Comparison of ENCODE assay signal across 33 cellular contexts in genomic region chr17:82156284-82156925, GRCh38.
"Had no signal": no experiment of that assay in that cellular context is flagged by ENCODE, and none has a peak within 500 bp of the region (broad histone marks: within the 10 kb centered on the region; RNA-seq: fewer than 3 reads in every experiment).

No MANE protein-coding gene starts in this region.

- H3K4me1 ChIP-seq: Peyer's patch had no signal

- H3K4me3 Mint-ChIP-seq: activated CD4-positive, alpha-beta T cell treated with anti-CD3 and anti-CD28 coated beads, Interleukin-2, amount 10 ng/mL, durations not matched to agents 24 days and 14 days; activated CD8-positive, alpha-beta T cell treated with anti-CD3 and anti-CD28 coated beads for 36 hours; activated naive CD4-positive, alpha-beta T cell treated with anti-CD3 and anti-CD28 coated beads, Interleukin-2, amount 50 U/mL, for 24 hours; activated naive CD8-positive, alpha-beta T cell treated with anti-CD3 and anti-CD28 coated beads, Interleukin-2, amount 10 ng/mL, durations not matched to agents 7 days and 5 days; activated T-cell treated with anti-CD3 and anti-CD28 coated beads, Interleukin-2, amount 50 U/mL, for 24 hours had no signal

- H3K4me2 ChIP-seq: KMS-11 had no signal

- H3K27ac ChIP-seq: body of pancreas, breast epithelium, KMS-11, Peyer's patch had no signal

- H3K4me3 ChIP-seq: body of pancreas, breast epithelium, Peyer's patch had no signal

- H3K9me3 Mint-ChIP-seq: activated CD4-positive, alpha-beta T cell treated with anti-CD3 and anti-CD28 coated beads, Interleukin-2, amount 10 ng/mL, durations not matched to agents 24 days and 14 days; activated CD8-positive, alpha-beta T cell treated with anti-CD3 and anti-CD28 coated beads for 36 hours; activated naive CD4-positive, alpha-beta T cell treated with anti-CD3 and anti-CD28 coated beads, Interleukin-2, amount 50 U/mL, for 24 hours; activated naive CD8-positive, alpha-beta T cell treated with anti-CD3 and anti-CD28 coated beads, Interleukin-2, amount 10 ng/mL, durations not matched to agents 7 days and 5 days; activated T-cell treated with anti-CD3 and anti-CD28 coated beads, Interleukin-2, amount 50 U/mL, for 24 hours; activated T-helper 2 cell treated with anti-CD3 and anti-CD28 coated beads, Interferon-gamma antibody, Interleukin-2, Interleukin-4, amounts not matched to agents 10 μg/mL and 5 μg/mL and 100 μg/mL, durations not matched to agents 14 hours and 24 hours and 36 hours had no signal

- H3K36me3 ChIP-seq: breast epithelium had no signal

- FAIRE-seq: astrocyte had no signal

- H3K9ac ChIP-seq: KMS-11 had no signal

- ATAC-seq: activated CD8-positive, alpha-beta T cell treated with anti-CD3 and anti-CD28 coated beads for 36 hours; body of pancreas; PC-3; SK-N-SH treated with all-trans-retinoic acid at 6 μM for 48 hours had no signal

- H3K27me3 ChIP-seq: body of pancreas, breast epithelium, Peyer's patch had no signal

- H3K27me3 Mint-ChIP-seq: activated CD4-positive, alpha-beta T cell treated with anti-CD3 and anti-CD28 coated beads, Interleukin-2, amount 10 ng/mL, durations not matched to agents 24 days and 14 days; activated CD8-positive, alpha-beta T cell treated with anti-CD3 and anti-CD28 coated beads for 36 hours; activated naive CD4-positive, alpha-beta T cell treated with anti-CD3 and anti-CD28 coated beads, Interleukin-2, amount 50 U/mL, for 24 hours; activated naive CD8-positive, alpha-beta T cell treated with anti-CD3 and anti-CD28 coated beads, Interleukin-2, amount 10 ng/mL, durations not matched to agents 7 days and 5 days; activated T-cell treated with anti-CD3 and anti-CD28 coated beads, Interleukin-2, amount 50 U/mL, for 24 hours had no signal

- DNase-seq: activated CD4-positive, alpha-beta T cell treated with anti-CD3 and anti-CD28 coated beads, Interleukin-2, amount 10 ng/mL, durations not matched to agents 24 days and 14 days; activated CD4-positive, alpha-beta T cell treated with anti-CD3 and anti-CD28 coated beads, Interleukin-2, amount 50 U/mL, for 4 hours; activated CD8-positive, alpha-beta T cell treated with anti-CD3 and anti-CD28 coated beads for 36 hours; activated gamma-delta T cell; activated naive CD4-positive, alpha-beta T cell treated with Interleukin-2 at 50 U/mL for 16 hours; activated naive CD8-positive, alpha-beta T cell treated with anti-CD3 and anti-CD28 coated beads, Interleukin-2, amount 10 ng/mL, durations not matched to agents 7 days and 5 days; activated T-cell treated with anti-CD3 and anti-CD28 coated beads, Interleukin-2, amount 50 U/mL, for 24 hours; amygdala; body of pancreas; MM.1S; MV-4-11; NCI-H1092; NCI-H1436 treated with DMSO at 0.1 percent for 48 hours; NCI-H187; NCI-H2029 treated with DMSO at 0.1 percent for 48 hours; NCI-H2107; NCI-H2171 treated with DMSO at 0.1 percent for 48 hours; NCI-H446; NCI-H524; NCI-H69; PC-3; Peyer's patch; RPMI8226; SIG-M5; SW 1271; T-helper 1 cell; T1000 had no signal

- H3K27ac Mint-ChIP-seq: activated CD4-positive, alpha-beta T cell treated with anti-CD3 and anti-CD28 coated beads, Interleukin-2, amount 10 ng/mL, durations not matched to agents 24 days and 14 days; activated CD8-positive, alpha-beta T cell treated with anti-CD3 and anti-CD28 coated beads for 36 hours; activated naive CD4-positive, alpha-beta T cell treated with anti-CD3 and anti-CD28 coated beads, Interleukin-2, amount 50 U/mL, for 24 hours; activated naive CD8-positive, alpha-beta T cell treated with anti-CD3 and anti-CD28 coated beads, Interleukin-2, amount 10 ng/mL, durations not matched to agents 7 days and 5 days; activated T-cell treated with anti-CD3 and anti-CD28 coated beads, Interleukin-2, amount 50 U/mL, for 24 hours; activated T-helper 2 cell treated with anti-CD3 and anti-CD28 coated beads, Interferon-gamma antibody, Interleukin-2, Interleukin-4, amounts not matched to agents 10 μg/mL and 5 μg/mL and 100 μg/mL, durations not matched to agents 14 hours and 24 hours and 36 hours had no signal

- H3K4me1 Mint-ChIP-seq: activated naive CD8-positive, alpha-beta T cell treated with anti-CD3 and anti-CD28 coated beads, Interleukin-2, amount 10 ng/mL, durations not matched to agents 7 days and 5 days had no signal

- H3K9me3 ChIP-seq: body of pancreas, breast epithelium, Peyer's patch had no signal
